In the genomic region with DNA sequence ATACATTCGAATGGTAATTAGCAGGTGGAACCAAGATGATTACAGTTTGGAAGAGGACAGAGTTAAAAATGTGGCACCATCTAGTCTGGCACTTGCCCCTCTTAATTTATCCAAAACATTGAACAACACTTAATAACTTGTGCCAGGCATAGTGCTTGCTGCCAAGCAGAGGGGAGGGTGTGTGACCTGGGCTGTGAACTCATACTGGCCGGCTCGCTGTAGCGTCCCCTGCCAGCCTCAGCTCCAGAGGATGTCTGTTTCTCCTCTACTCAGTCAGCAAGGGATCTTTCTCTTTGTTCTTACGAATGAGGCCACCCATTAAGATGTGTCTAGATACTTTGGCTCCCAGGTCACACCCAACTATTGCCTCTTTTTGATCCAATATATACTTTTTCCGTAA, we compare ENCODE assay signal across 10 cellular contexts.
DNase-seq lines count a peak whose midpoint lies in the region; ATAC-seq and TF ChIP-seq lines count a peak whose summit lies in the region.
"Had no signal": no experiment of that assay in that cellular context is flagged by ENCODE, and none has a peak within 500 bp of the region (broad histone marks: within the 10 kb centered on the region; RNA-seq: fewer than 3 reads in every experiment).

No MANE protein-coding gene starts in this region.

- DNase-seq in activated CD4-positive, alpha-beta T cell treated with anti-CD3 and anti-CD28 coated beads for 36 hours, result no peak
- DNase-seq in activated CD4-positive, alpha-beta T cell treated with anti-CD3 and anti-CD28 coated beads, Interleukin-2, amount 50 U/mL, for 1 hour, result no peak
- DNase-seq in osteoblast (ENCODE audit: insufficient read length, low spot score, missing footprints) (no peak), Right ventricle myocardium superior (no peak), omental fat pad (ENCODE audit: low spot score) (no peak), DMS153 treated with DMSO at 0.1 percent for 48 hours (lab: John Stamatoyannopoulos, UW; ENCODE audit: unreplicated experiment) (no peak)

- intact Hi-C loops in activated CD4-positive, alpha-beta T cell treated with anti-CD3 and anti-CD28 coated beads for 36 hours (cut with DNase I, micrococcal nuclease), result loop anchor here (5.0 to 10.0 kb wide), 5 partner anchors 255 to 1935 kb away; no protein-coding TSS in a partner anchor
- intact Hi-C loops in Right ventricle myocardium superior (cut with DNase I), result no loop called here

- CTCF ChIA-PET in activated CD4-positive, alpha-beta T cell treated with anti-CD3 and anti-CD28 coated beads for 36 hours (lab: Charles Lee), result interaction anchor here (1.2 kb wide), 1 partner anchor 13 kb away, joined by 7 read pairs; no protein-coding TSS in a partner anchor

- H3K4me3 ChIP-seq in osteoblast (ENCODE audit: insufficient read depth, low read length), result no peak overlapping the region
- H3K4me3 ChIP-seq: A549, tibial nerve had no signal

- no peaks in the 10 kb centered on the region for H3K27me3 ChIP-seq in osteoblast (ENCODE audit: insufficient read depth, low read length)
- H3K27me3 ChIP-seq: tibial nerve had no signal

- no peak for ATAC-seq in activated CD4-positive, alpha-beta T cell treated with anti-CD3 and anti-CD28 coated beads for 36 hours
- ATAC-seq in HG02759 (IDR thresholded peaks at IDR 0.05; ENCODE audit: unreplicated experiment) (peak; percentile 8), Right ventricle myocardium superior (ENCODE audit: poor library complexity) (no peak), omental fat pad (ENCODE audit: low FRiP score) (no peak)
- no peak for ATAC-seq in activated T-helper 17 cell treated with anti-CD3 and anti-CD28 coated beads, Interleukin-2, amount 50 U/mL, for 72 hours (replicated peaks)
- ATAC-seq: A549 had no signal

- POLR2A ChIA-PET in activated CD4-positive, alpha-beta T cell treated with anti-CD3 and anti-CD28 coated beads for 36 hours (lab: Charles Lee), result interaction anchor here (0.7 kb wide), 1 partner anchor 985 kb away, joined by 3 read pairs; no protein-coding TSS in a partner anchor

- peaks cover 60% of the 10 kb centered on the region for H3K4me1 ChIP-seq in osteoblast (ENCODE audit: insufficient read depth, low read length)
- H3K4me1 ChIP-seq: A549 had no signal

- H2AFZ ChIP-seq in osteoblast (ENCODE audit: low read length), result no peak overlapping the region

- peaks cover 49% of the 10 kb centered on the region for H3K4me1 Mint-ChIP-seq in activated CD4-positive, alpha-beta T cell treated with anti-CD3 and anti-CD28 coated beads for 36 hours
- peaks cover 14% of the 10 kb centered on the region for H3K4me1 Mint-ChIP-seq in activated T-helper 17 cell treated with anti-CD3 and anti-CD28 coated beads, Interleukin-2, amount 50 U/mL, for 72 hours

- no peaks in the 10 kb centered on the region for H3K9me3 ChIP-seq in osteoblast (ENCODE audit: low read depth, low read length)
- H3K9me3 ChIP-seq: A549, tibial nerve had no signal

- TF ChIP-seq CTCF in osteoblast (IDR thresholded peaks at IDR 0.05; ENCODE audit: extremely low read depth, low read depth, low read length), result no peak
- TF ChIP-seq CTCF in omental fat pad (IDR thresholded peaks at IDR 0.05), result no peak

- H3K27ac Mint-ChIP-seq in activated CD4-positive, alpha-beta T cell treated with anti-CD3 and anti-CD28 coated beads for 36 hours, result peak overlapping the region; percentile 93
- H3K27ac Mint-ChIP-seq in activated T-helper 17 cell treated with anti-CD3 and anti-CD28 coated beads, Interleukin-2, amount 50 U/mL, for 72 hours, result peak overlapping the region; percentile 90

- no peak overlapping the region for H3K4me2 ChIP-seq in osteoblast (ENCODE audit: insufficient read depth, low read length)
- H3K4me2 ChIP-seq: A549 had no signal

- no peaks in the 10 kb centered on the region for H3K36me3 ChIP-seq in osteoblast (ENCODE audit: insufficient read depth, low read length)
- H3K36me3 ChIP-seq: tibial nerve had no signal

- H3K79me2 ChIP-seq in osteoblast (ENCODE audit: insufficient read depth, low read length), result no peaks in the 10 kb centered on the region

- peaks cover 27% of the 10 kb centered on the region for H3K36me3 Mint-ChIP-seq in activated CD4-positive, alpha-beta T cell treated with anti-CD3 and anti-CD28 coated beads for 36 hours (ENCODE audit: low read depth)
- H3K36me3 Mint-ChIP-seq in activated T-helper 17 cell treated with anti-CD3 and anti-CD28 coated beads, Interleukin-2, amount 50 U/mL, for 72 hours (ENCODE audit: low read depth), result no peaks in the 10 kb centered on the region

- H3K27ac ChIP-seq in osteoblast (ENCODE audit: low read depth, low read length), result peak overlapping the region; percentile 91
- H3K27ac ChIP-seq: A549 had no signal

- H4K20me1 ChIP-seq in osteoblast (ENCODE audit: insufficient read depth, low read length), result no peaks in the 10 kb centered on the region

- peak overlapping the region; percentile 30 for H3K4me3 Mint-ChIP-seq in activated CD4-positive, alpha-beta T cell treated with anti-CD3 and anti-CD28 coated beads for 36 hours
- peak overlapping the region; percentile 79 for H3K4me3 Mint-ChIP-seq in activated T-helper 17 cell treated with anti-CD3 and anti-CD28 coated beads, Interleukin-2, amount 50 U/mL, for 72 hours

- peaks cover 2% of the 10 kb centered on the region for H3K27me3 Mint-ChIP-seq in activated CD4-positive, alpha-beta T cell treated with anti-CD3 and anti-CD28 coated beads for 36 hours
- peaks cover 2% of the 10 kb centered on the region for H3K27me3 Mint-ChIP-seq in activated T-helper 17 cell treated with anti-CD3 and anti-CD28 coated beads, Interleukin-2, amount 50 U/mL, for 72 hours

- peaks cover 16% of the 10 kb centered on the region for H3K9me3 Mint-ChIP-seq in activated CD4-positive, alpha-beta T cell treated with anti-CD3 and anti-CD28 coated beads for 36 hours (ENCODE audit: low read depth)
- no peaks in the 10 kb centered on the region for H3K9me3 Mint-ChIP-seq in activated T-helper 17 cell treated with anti-CD3 and anti-CD28 coated beads, Interleukin-2, amount 50 U/mL, for 72 hours
